In the genomic region with DNA sequence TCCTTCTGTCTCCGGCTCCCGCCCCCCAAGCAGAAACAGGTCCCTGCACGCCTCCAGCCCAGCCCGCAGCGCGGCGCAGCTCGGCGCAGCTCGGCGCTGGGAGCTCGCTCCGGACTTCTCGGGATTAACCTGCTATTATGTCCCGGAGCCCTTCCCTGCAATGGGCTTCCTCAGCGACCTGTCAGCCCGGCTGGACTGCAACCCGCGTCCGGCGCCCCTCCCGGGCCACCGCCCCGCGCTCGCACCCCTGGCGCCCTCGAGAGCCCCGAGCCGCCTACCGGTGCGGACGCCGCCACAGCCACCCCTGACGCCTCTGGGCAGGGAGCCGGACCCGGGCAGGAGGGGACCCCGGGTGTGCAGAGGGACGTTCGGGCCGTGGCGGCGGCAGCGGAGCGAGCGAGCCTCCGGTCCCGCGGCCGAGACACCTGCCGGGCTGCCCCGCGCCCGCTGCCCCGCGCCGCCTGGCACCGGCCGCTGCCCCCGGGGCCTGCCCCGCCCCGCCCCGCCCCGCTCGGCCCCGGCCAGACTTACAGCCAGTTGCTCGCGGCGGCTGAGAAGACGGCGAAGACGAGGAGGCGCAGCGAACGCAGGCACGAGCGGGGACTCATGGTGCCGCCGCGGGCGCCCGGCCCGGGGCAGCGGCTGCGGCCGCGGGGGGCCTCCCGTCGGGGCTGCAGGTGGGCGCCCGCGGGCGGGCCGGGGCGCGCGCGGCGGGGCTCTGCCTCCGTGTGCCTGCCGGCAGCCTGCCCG, we compare ENCODE assay signal across 1 cellular context.
TF ChIP-seq lines count a peak whose summit lies in the region.

No MANE protein-coding gene starts in this region.

TF ChIP-seq in SK-N-SH, 30 proteins besides CTCF, POLR2A, EP300 and RAD21 (continued from another document):
- TF ChIP-seq, protein P1, sequence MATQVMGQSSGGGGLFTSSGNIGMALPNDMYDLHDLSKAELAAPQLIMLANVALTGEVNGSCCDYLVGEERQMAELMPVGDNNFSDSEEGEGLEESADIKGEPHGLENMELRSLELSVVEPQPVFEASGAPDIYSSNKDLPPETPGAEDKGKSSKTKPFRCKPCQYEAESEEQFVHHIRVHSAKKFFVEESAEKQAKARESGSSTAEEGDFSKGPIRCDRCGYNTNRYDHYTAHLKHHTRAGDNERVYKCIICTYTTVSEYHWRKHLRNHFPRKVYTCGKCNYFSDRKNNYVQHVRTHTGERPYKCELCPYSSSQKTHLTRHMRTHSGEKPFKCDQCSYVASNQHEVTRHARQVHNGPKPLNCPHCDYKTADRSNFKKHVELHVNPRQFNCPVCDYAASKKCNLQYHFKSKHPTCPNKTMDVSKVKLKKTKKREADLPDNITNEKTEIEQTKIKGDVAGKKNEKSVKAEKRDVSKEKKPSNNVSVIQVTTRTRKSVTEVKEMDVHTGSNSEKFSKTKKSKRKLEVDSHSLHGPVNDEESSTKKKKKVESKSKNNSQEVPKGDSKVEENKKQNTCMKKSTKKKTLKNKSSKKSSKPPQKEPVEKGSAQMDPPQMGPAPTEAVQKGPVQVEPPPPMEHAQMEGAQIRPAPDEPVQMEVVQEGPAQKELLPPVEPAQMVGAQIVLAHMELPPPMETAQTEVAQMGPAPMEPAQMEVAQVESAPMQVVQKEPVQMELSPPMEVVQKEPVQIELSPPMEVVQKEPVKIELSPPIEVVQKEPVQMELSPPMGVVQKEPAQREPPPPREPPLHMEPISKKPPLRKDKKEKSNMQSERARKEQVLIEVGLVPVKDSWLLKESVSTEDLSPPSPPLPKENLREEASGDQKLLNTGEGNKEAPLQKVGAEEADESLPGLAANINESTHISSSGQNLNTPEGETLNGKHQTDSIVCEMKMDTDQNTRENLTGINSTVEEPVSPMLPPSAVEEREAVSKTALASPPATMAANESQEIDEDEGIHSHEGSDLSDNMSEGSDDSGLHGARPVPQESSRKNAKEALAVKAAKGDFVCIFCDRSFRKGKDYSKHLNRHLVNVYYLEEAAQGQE (IDR thresholded peaks at IDR 0.05; ENCODE audit: low read depth, low read length) = no peak
- TF ChIP-seq, protein P2, sequence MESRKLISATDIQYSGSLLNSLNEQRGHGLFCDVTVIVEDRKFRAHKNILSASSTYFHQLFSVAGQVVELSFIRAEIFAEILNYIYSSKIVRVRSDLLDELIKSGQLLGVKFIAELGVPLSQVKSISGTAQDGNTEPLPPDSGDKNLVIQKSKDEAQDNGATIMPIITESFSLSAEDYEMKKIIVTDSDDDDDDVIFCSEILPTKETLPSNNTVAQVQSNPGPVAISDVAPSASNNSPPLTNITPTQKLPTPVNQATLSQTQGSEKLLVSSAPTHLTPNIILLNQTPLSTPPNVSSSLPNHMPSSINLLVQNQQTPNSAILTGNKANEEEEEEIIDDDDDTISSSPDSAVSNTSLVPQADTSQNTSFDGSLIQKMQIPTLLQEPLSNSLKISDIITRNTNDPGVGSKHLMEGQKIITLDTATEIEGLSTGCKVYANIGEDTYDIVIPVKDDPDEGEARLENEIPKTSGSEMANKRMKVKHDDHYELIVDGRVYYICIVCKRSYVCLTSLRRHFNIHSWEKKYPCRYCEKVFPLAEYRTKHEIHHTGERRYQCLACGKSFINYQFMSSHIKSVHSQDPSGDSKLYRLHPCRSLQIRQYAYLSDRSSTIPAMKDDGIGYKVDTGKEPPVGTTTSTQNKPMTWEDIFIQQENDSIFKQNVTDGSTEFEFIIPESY (IDR thresholded peaks at IDR 0.05; ENCODE audit: borderline replicate concordance, low read depth) = no peak
